8 cellular contexts compared by ENCODE assay signal in the genomic region with DNA sequence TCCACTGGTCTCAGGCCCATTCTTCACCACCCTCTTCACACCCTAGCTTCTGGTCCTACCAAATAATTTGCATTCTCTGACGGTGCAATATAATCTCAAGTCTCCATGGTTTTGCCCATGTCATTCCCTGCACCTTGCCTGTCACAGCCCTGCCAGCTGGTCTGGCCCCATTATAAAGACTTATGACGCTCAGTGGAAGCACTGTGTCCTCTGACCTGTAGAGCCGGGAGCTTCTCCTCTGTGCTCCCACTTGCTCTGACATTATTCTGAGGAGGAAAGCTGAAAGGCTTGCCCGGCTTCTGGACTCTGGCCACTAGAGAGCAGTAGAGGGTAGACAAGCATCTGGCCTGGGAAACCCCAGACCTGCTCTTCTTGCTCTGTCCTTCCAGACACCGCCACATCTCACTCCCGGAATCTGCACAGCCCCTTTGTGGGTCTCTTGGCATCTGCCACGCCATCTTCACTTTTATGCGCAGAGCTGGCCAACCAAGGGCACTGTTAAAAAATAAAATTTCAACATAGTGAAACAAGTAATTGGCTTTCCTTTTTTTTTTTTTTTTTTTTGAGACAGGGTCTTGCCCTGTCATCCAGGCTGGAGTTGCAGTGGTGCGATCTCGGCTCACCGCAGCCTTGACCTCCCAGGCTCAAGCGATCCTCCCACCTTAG. TPM values are rescaled to one million over a fixed set of nuclear protein-coding genes. Genes with fewer than 3 reads are reported as not detected.
DNase-seq lines count a peak whose midpoint lies in the region; ATAC-seq and TF ChIP-seq lines count a peak whose summit lies in the region.

No MANE protein-coding gene starts in this region.

- peak; percentile 81 for DNase-seq in DND-41
- peak; percentile 92 for DNase-seq in KBM-7
- peak; percentile 46 for DNase-seq in OCI-M2 (lab: John Stamatoyannopoulos, UW; ENCODE audit: unreplicated experiment)
- DNase-seq in activated T-cell treated with anti-CD3 and anti-CD28 coated beads for 1 hour (ENCODE audit: low read depth) = peak; percentile 58
- DNase-seq in epithelial cell of proximal tubule (ENCODE audit: low read depth) = peak; percentile 51
- peak; percentile 69 for DNase-seq in naive B cell

- peaks cover 8 to 21% (median 14%) of the 10 kb centered on the region in 3 donors for H3K27me3 Mint-ChIP-seq in naive B cell
- H3K27me3 Mint-ChIP-seq in stimulated activated memory B cell treated with anti-CD40 and anti-IgM and Interleukin-4, amounts not matched to agents 10 μg/mL and 1 μg/mL and 100 μg/mL, for 72 hours = peaks cover 13% of the 10 kb centered on the region

- H3K9me3 ChIP-seq in DND-41 (ENCODE audit: insufficient read depth, low read length, severe bottlenecking) = no peaks in the 10 kb centered on the region

- no peaks in the 10 kb centered on the region for H3K9me3 Mint-ChIP-seq in naive B cell
- H3K9me3 Mint-ChIP-seq in stimulated activated memory B cell treated with anti-CD40 and anti-IgM and Interleukin-4, amounts not matched to agents 10 μg/mL and 1 μg/mL and 100 μg/mL, for 72 hours = no peaks in the 10 kb centered on the region

- TF ChIP-seq CTCF in DND-41 (IDR thresholded peaks at IDR 0.05; ENCODE audit: borderline replicate concordance, extremely low read depth, low read length, poor library complexity, severe bottlenecking) = peak; percentile 93
- peak; percentile 95 for TF ChIP-seq CTCF in epithelial cell of proximal tubule (conservative IDR thresholded peaks at IDR 0.05; ENCODE audit: low read depth, low read length)

- no peaks in the 10 kb centered on the region for H3K79me2 ChIP-seq in DND-41 (ENCODE audit: insufficient read depth, low read length)

- peaks cover 3% of the 10 kb centered on the region for H3K27me3 ChIP-seq in DND-41 (ENCODE audit: insufficient read depth, low read length, poor library complexity)

- H2AFZ ChIP-seq in DND-41 (ENCODE audit: low read depth, low read length) = no peak overlapping the region

- peak; percentile 98 for ATAC-seq in DND-41 (ENCODE audit: insufficient read depth, low read depth)
- ATAC-seq in GM21717 (IDR thresholded peaks at IDR 0.05; ENCODE audit: unreplicated experiment) = peak; percentile 83
- peak; percentile 94 to 95 for ATAC-seq in naive B cell (ENCODE audit: low read depth in 2 of 2)
- peak; percentile 88 for ATAC-seq in stimulated activated memory B cell treated with anti-CD40 and anti-IgM and Interleukin-4, amounts not matched to agents 10 μg/mL and 1 μg/mL and 100 μg/mL, for 72 hours

- peak overlapping the region in 2 of 6 donors; percentile 16 to 39 for H3K27ac Mint-ChIP-seq in naive B cell
- H3K27ac Mint-ChIP-seq in stimulated activated memory B cell treated with anti-CD40 and anti-IgM and Interleukin-4, amounts not matched to agents 10 μg/mL and 1 μg/mL and 100 μg/mL, for 72 hours = no peak overlapping the region

- H3K4me1 Mint-ChIP-seq in naive B cell = peaks cover 0 to 8% (median 5%) of the 10 kb centered on the region in 3 donors
- peaks cover 10% of the 10 kb centered on the region for H3K4me1 Mint-ChIP-seq in stimulated activated memory B cell treated with anti-CD40 and anti-IgM and Interleukin-4, amounts not matched to agents 10 μg/mL and 1 μg/mL and 100 μg/mL, for 72 hours

- no peaks in the 10 kb centered on the region for H4K20me1 ChIP-seq in DND-41 (ENCODE audit: insufficient read depth, low read length)

- no peak overlapping the region for H3K4me3 ChIP-seq in DND-41 (ENCODE audit: low read depth in 1 of 2, low read length in 2 of 2)
- H3K4me3 ChIP-seq in epithelial cell of proximal tubule (ENCODE audit: low read depth, low read length) = no peak overlapping the region

- no peaks in the 10 kb centered on the region for H3K36me3 Mint-ChIP-seq in naive B cell
- H3K36me3 Mint-ChIP-seq in stimulated activated memory B cell treated with anti-CD40 and anti-IgM and Interleukin-4, amounts not matched to agents 10 μg/mL and 1 μg/mL and 100 μg/mL, for 72 hours = no peaks in the 10 kb centered on the region

- H3K36me3 ChIP-seq in DND-41 (ENCODE audit: insufficient read depth, low read length) = no peaks in the 10 kb centered on the region

- H3K27ac ChIP-seq in DND-41 (ENCODE audit: low read length) = no peak overlapping the region

- H3K4me2 ChIP-seq in DND-41 (ENCODE audit: insufficient read depth, low read length) = 0 out of 2 replicates have a peak overlapping the region, but pooled peaks have one; percentile 1

- no peak overlapping the region for H3K9ac ChIP-seq in DND-41 (ENCODE audit: low read depth, low read length)

- in situ Hi-C loops in KBM-7 (cut with MboI; ENCODE audit: low pct_unique_long_range_greater_than_20kb, low sequenced_read_pairs) = loop anchor here (25.0 kb wide), 1 partner anchor 110 kb away; no protein-coding TSS in a partner anchor

- peak overlapping the region in 2 of 8 donors; percentile 17 to 22 for H3K4me3 Mint-ChIP-seq in naive B cell
- H3K4me3 Mint-ChIP-seq in stimulated activated memory B cell treated with anti-CD40 and anti-IgM and Interleukin-4, amounts not matched to agents 10 μg/mL and 1 μg/mL and 100 μg/mL, for 72 hours = no peak overlapping the region

- peaks cover 3% of the 10 kb centered on the region; the same call in 1 of the 2 replicates for H3K4me1 ChIP-seq in DND-41 (ENCODE audit: insufficient read depth, low read length)

RNA-seq across cellular contexts. Expression of a gene that starts 44.4 kb away (rescaled TPM):
- total RNA-seq in epithelial cell of proximal tubule = 78.7 and 115 TPM in 2 replicates
- 10 to 100 TPM; 31.7 to 93.4 (median 64.3) TPM for polyA plus RNA-seq in naive B cell (ENCODE audit: low read depth in 6 of 6)
